In genomic region chr2:42928692-42929576, GRCh38 we compare ENCODE assay signal across 8 cellular contexts.
DNase-seq lines count a peak whose midpoint lies in the region; ATAC-seq and TF ChIP-seq lines count a peak whose summit lies in the region.

No MANE protein-coding gene starts in this region.

- no peaks in the 10 kb centered on the region for H3K79me1 ChIP-seq in mesendoderm (ENCODE audit: low read length)

- H3K9me3 ChIP-seq in DOHH2 (ENCODE audit: control insufficient read depth, insufficient read depth, low read length) (no peaks in the 10 kb centered on the region), breast epithelium (no peaks in the 10 kb centered on the region)

- no peak overlapping the region for H4K8ac ChIP-seq in mesendoderm (ENCODE audit: low read depth, low read length)

- no peaks in the 10 kb centered on the region for H3K9me2 ChIP-seq in DOHH2 (replicated peaks; ENCODE audit: control insufficient read depth, low read length)

- no CpG with 5 or more reads among the region's 13 CpGs for WGBS in mesendoderm (ENCODE audit: extremely low coverage, insufficient coverage, low lambda C conversion rate)

- peak overlapping the region; percentile 53 for H3K18ac ChIP-seq in mesendoderm (ENCODE audit: low read length)

- H2BK15ac ChIP-seq in mesendoderm (replicated peaks; ENCODE audit: low read depth), result no peak overlapping the region

- H3K9ac ChIP-seq in mesendoderm (ENCODE audit: low read length), result peak overlapping the region; percentile 14

- H3K36me3 ChIP-seq in DOHH2 (ENCODE audit: control insufficient read depth, low read length), result no peaks in the 10 kb centered on the region
- no peaks in the 10 kb centered on the region for H3K36me3 ChIP-seq in breast epithelium
- H3K36me3 ChIP-seq in mesendoderm (ENCODE audit: control insufficient read depth, insufficient read depth, low read length), result no peaks in the 10 kb centered on the region

- peak overlapping the region; percentile 56 for H2BK5ac ChIP-seq in mesendoderm (ENCODE audit: low read length)

- peak overlapping the region; percentile 80 for H2AK5ac ChIP-seq in mesendoderm (ENCODE audit: low read length)

- no peak overlapping the region for H2BK120ac ChIP-seq in mesendoderm (ENCODE audit: low read depth, low read length)

- ATAC-seq in GM19351 (IDR thresholded peaks at IDR 0.05; ENCODE audit: unreplicated experiment) (no peak), GM19397 (IDR thresholded peaks at IDR 0.05; ENCODE audit: unreplicated experiment) (no peak), GM19467 (IDR thresholded peaks at IDR 0.05; ENCODE audit: unreplicated experiment) (no peak)

- intact Hi-C loops in breast epithelium (cut with DNase I; ENCODE audit: low total_unique reads), result loop anchor here (10.0 kb wide), 1 partner anchor 54 kb away; no protein-coding TSS in a partner anchor

- DNase-seq in NAMALWA (ENCODE audit: low spot score) (peak; percentile 44), breast epithelium (ENCODE audit: low spot score in 2 of 2) (no peak), mesendoderm (peak; percentile 90), AG08395 (ENCODE audit: low spot score) (no peak)

- H3K27me3 ChIP-seq in DOHH2 (ENCODE audit: control insufficient read depth, low read length) (no peaks in the 10 kb centered on the region; the same call in 1 of the 2 replicates), breast epithelium (no peaks in the 10 kb centered on the region), mesendoderm (ENCODE audit: insufficient read depth, low read length, poor library complexity) (no peaks in the 10 kb centered on the region)

- no peak overlapping the region for H4K5ac ChIP-seq in mesendoderm (ENCODE audit: low read length)

- H3K4me2 ChIP-seq in DOHH2 (ENCODE audit: low read length) (no peak overlapping the region), mesendoderm (ENCODE audit: low read length) (no peak overlapping the region)

- no peaks in the 10 kb centered on the region for H3F3A ChIP-seq in DOHH2 (ENCODE audit: control insufficient read depth, insufficient read depth)

- H3K4me1 ChIP-seq in DOHH2 (ENCODE audit: control insufficient read depth, low read length), result no peaks in the 10 kb centered on the region
- H3K4me1 ChIP-seq in breast epithelium, result peaks cover 54 to 76% of the 10 kb centered on the region in 2 donors
- peaks cover 28% of the 10 kb centered on the region for H3K4me1 ChIP-seq in mesendoderm (ENCODE audit: control insufficient read depth, low read depth, low read length)

- no peak overlapping the region for H3K4me3 ChIP-seq in DOHH2 (ENCODE audit: low read length)
- H3K4me3 ChIP-seq in breast epithelium, result no peak overlapping the region
- H3K4me3 ChIP-seq in mesendoderm (ENCODE audit: low read length), result no peak overlapping the region

- no peak overlapping the region for H3K27ac ChIP-seq in DOHH2 (ENCODE audit: low read depth, low read length)
- H3K27ac ChIP-seq in breast epithelium, result peak overlapping the region; percentile 91 to 96
- H3K27ac ChIP-seq in mesendoderm (ENCODE audit: low read depth, low read length), result peak overlapping the region; percentile 77

- H4K20me1 ChIP-seq in DOHH2 (ENCODE audit: control insufficient read depth, insufficient read depth, low read depth, low read length), result no peaks in the 10 kb centered on the region

- TF ChIP-seq POLR2A in breast epithelium (IDR thresholded peaks at IDR 0.05), result no peak

- H3K56ac ChIP-seq in mesendoderm (ENCODE audit: low read length), result peak overlapping the region; percentile 68

- TF ChIP-seq CTCF in DOHH2 (IDR thresholded peaks at IDR 0.05; ENCODE audit: low read depth, low read length, poor library complexity, severe bottlenecking) (peak; percentile 54), breast epithelium (IDR thresholded peaks at IDR 0.05) (peak in 1 of 3 donors; percentile 9)

- H3K79me2 ChIP-seq in DOHH2 (ENCODE audit: control insufficient read depth, low read length) (no peaks in the 10 kb centered on the region), mesendoderm (ENCODE audit: control insufficient read depth, insufficient read depth, low read length) (no peaks in the 10 kb centered on the region)

- H3K4ac ChIP-seq in mesendoderm (ENCODE audit: low read depth, low read length), result peak overlapping the region; percentile 25

- H3K23ac ChIP-seq in mesendoderm (ENCODE audit: low read length), result no peak overlapping the region

Comparison
In these comparisons a context has a peak if more than half of its experiments do, and no peak if none do; other contexts are left out.
1. DNase-seq: peak in NAMALWA (single experiment) and mesendoderm (single experiment); none in breast epithelium (0 of 2) and AG08395 (single experiment).